Comparison of ENCODE assay signal across 1 cellular context in the genomic region with DNA sequence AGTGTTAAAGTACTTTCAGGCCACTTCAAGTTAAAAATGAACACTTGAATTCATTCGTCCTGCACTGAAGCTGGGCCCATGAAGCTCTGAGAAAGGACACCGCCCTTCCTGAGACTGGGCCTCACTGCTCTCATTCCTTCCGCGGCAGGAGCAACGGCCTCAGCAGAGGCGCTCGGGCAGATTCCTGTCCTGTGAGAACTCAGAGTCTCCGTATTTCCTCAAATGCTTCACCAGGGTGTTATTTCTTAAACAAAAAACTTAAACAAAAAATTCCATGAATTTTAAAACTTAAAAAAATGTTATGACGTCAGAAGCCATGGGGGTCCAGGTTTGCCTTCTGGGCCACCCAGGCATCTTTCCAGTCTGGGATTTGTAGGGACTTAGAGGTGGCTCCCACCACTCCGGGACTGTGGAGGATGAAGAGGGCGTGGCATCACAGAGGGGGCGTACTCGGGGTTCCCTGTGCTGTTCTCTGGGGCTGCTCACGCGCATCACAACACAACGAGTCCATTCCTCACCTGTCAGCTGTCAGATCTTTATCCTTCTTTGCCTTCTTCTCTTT.
TF ChIP-seq lines count a peak whose summit lies in the region.

No MANE protein-coding gene starts in this region.

TF ChIP-seq in HEK293T, 16 proteins besides CTCF, POLR2A, EP300 and RAD21 (continued from another document):
- TF ChIP-seq, protein P1, sequence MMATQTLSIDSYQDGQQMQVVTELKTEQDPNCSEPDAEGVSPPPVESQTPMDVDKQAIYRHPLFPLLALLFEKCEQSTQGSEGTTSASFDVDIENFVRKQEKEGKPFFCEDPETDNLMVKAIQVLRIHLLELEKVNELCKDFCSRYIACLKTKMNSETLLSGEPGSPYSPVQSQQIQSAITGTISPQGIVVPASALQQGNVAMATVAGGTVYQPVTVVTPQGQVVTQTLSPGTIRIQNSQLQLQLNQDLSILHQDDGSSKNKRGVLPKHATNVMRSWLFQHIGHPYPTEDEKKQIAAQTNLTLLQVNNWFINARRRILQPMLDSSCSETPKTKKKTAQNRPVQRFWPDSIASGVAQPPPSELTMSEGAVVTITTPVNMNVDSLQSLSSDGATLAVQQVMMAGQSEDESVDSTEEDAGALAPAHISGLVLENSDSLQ (IDR thresholded peaks at IDR 0.05), result no peak
